8 cellular contexts compared by ENCODE assay signal in genomic region chr1:169894424-169895145, GRCh38. TPM values are rescaled to one million over a fixed set of nuclear protein-coding genes. Genes with fewer than 3 reads are reported as not detected.
A peak's percentile ranks its signal among the peaks of the same experiment; 100 is the strongest.
DNase-seq lines count a peak whose midpoint lies in the region; ATAC-seq and TF ChIP-seq lines count a peak whose summit lies in the region.

No MANE protein-coding gene starts in this region.

- no peaks in the 10 kb centered on the region for H3K9me3 Mint-ChIP-seq in Caco-2 (ENCODE audit: unreplicated experiment)

- H3K36me3 ChIP-seq in Caco-2 (ENCODE audit: control insufficient read depth, insufficient read depth, low read length) (no peaks in the 10 kb centered on the region), neuron (ENCODE audit: insufficient read depth, low read length) (no peaks in the 10 kb centered on the region)

- CTCF ChIA-PET in Caco-2 (lab: Charles Lee), result no interaction called here

- DNase-seq in Caco-2 (peak in 1 of 2 experiments; percentile 7), NCI-H1105 treated with DMSO at 0.1 percent for 48 hours (lab: John Stamatoyannopoulos, UW) (peak; percentile 61), coronary artery (ENCODE audit: low spot score) (no peak), MV-4-11 (lab: John Stamatoyannopoulos, UW) (no peak), cerebellar cortex (ENCODE audit: low spot score) (no peak), NCI-H226 (no peak)

- TF ChIP-seq CTCF in Caco-2 (IDR thresholded peaks at IDR 0.05; ENCODE audit: insufficient read depth in 1 of 2, low read depth in 1 of 2, low read length in 1 of 2, severe bottlenecking in 1 of 2, unreplicated experiment in 1 of 2), result no peak
- no peak for TF ChIP-seq CTCF in coronary artery (IDR thresholded peaks at IDR 0.05)

- no peaks in the 10 kb centered on the region for H3K27me3 ChIP-seq in Caco-2 (replicated peaks; ENCODE audit: control insufficient read depth, insufficient read depth, low read length)
- H3K27me3 ChIP-seq in neuron (ENCODE audit: insufficient read depth, low read length), result peaks cover 30% of the 10 kb centered on the region

- H3K27ac Mint-ChIP-seq in Caco-2 (ENCODE audit: unreplicated experiment), result peak overlapping the region; percentile 100

- POLR2A ChIA-PET in Caco-2 (lab: Charles Lee), result interaction anchor here (0.8 to 1.3 kb wide), 4 partner anchors 9 to 697 kb away, joined by 3 to 4 read pairs (median 4); partner anchors contain the start of genes KIFAP3 and METTL18

- BruUV-seq in Caco-2 (replicated peaks; lab: Mats Ljungman, UMichigan), result TSS peak; percentile 99

- H3K4me1 Mint-ChIP-seq in Caco-2 (ENCODE audit: low read depth, unreplicated experiment), result peaks cover 28% of the 10 kb centered on the region

- peaks cover 8% of the 10 kb centered on the region for H3K27me3 Mint-ChIP-seq in Caco-2 (ENCODE audit: insufficient read depth, unreplicated experiment)

- intact Hi-C loops in Caco-2 (cut with micrococcal nuclease; ENCODE audit: unreplicated experiment), result loop anchor here (1.0 to 5.0 kb wide), 3 partner anchors 100 to 322 kb away; partner anchors contain the start of genes KIFAP3 and METTL18

- H3K9me3 ChIP-seq in Caco-2 (no peaks in the 10 kb centered on the region), neuron (ENCODE audit: low read length) (no peaks in the 10 kb centered on the region)

- peaks cover 23% of the 10 kb centered on the region for H3K36me3 Mint-ChIP-seq in Caco-2 (ENCODE audit: insufficient read depth, unreplicated experiment)

- H3K4me1 ChIP-seq in Caco-2, result peaks cover 26% of the 10 kb centered on the region
- peaks cover 11% of the 10 kb centered on the region for H3K4me1 ChIP-seq in neuron (ENCODE audit: insufficient read depth, low read length)

- H3K4me3 Mint-ChIP-seq in Caco-2 (ENCODE audit: unreplicated experiment), result peak overlapping the region; percentile 85

- H2AFZ ChIP-seq in neuron (ENCODE audit: low read depth, low read length), result peak overlapping the region; percentile 41

- H3K27ac ChIP-seq in coronary artery, result peak overlapping the region; percentile 95 to 97

- no peak for ATAC-seq in esophagus mucosa

- H3K4me3 ChIP-seq in Caco-2 (ENCODE audit: low read depth, low read length) (peak overlapping the region; percentile 38), coronary artery (peak overlapping the region; percentile 93), neuron (ENCODE audit: low read length) (peak overlapping the region; percentile 81)

RNA-seq across cellular contexts. Expression of gene SCYL3, which starts 0.9 kb away (rescaled TPM):
- 5.9 and 6.7 TPM in 2 replicates for total RNA-seq in Caco-2 (2022)
- total RNA-seq in esophagus mucosa, result 7.8 TPM

Comparison
In these comparisons a context has a peak if more than half of its experiments do, and no peak if none do; other contexts are left out.
1. H3K4me3 ChIP-seq: peak in every context shown above with its lines; median percentile 93 in coronary artery; 81 in neuron; 38 in Caco-2.